Comparison of ENCODE assay signal across 12 cellular contexts in genomic region chr10:6228010-6228511, GRCh38. TPM values are rescaled to one million over a fixed set of nuclear protein-coding genes. Genes with fewer than 3 reads are reported as not detected.
DNase-seq lines count a peak whose midpoint lies in the region; ATAC-seq and TF ChIP-seq lines count a peak whose summit lies in the region.
"Had no signal": no experiment of that assay in that cellular context is flagged by ENCODE, and none has a peak within 500 bp of the region (broad histone marks: within the 10 kb centered on the region; RNA-seq: fewer than 3 reads in every experiment).

No MANE protein-coding gene starts in this region.

- DNase-seq in EL (peak; percentile 65), fibroblast of pulmonary artery (ENCODE audit: low read depth) (peak; percentile 83), putamen (ENCODE audit: low spot score) (peak; percentile 65)
- DNase-seq in naive thymus-derived CD8-positive, alpha-beta T cell, result no peak
- DNase-seq: activated gamma-delta T cell treated with Interleukin-2 at 50 U/mL for 16 hours, Caco-2, NCI-H1105 treated with DMSO at 0.1 percent for 48 hours had no signal

- peaks cover 0 to 77% (median 14%) of the 10 kb centered on the region in 3 donors for H3K36me3 Mint-ChIP-seq in naive thymus-derived CD8-positive, alpha-beta T cell

- H3K27me3 Mint-ChIP-seq in naive thymus-derived CD8-positive, alpha-beta T cell, result no peaks in the 10 kb centered on the region

- H3K9me3 Mint-ChIP-seq in naive thymus-derived CD8-positive, alpha-beta T cell, result no peaks in the 10 kb centered on the region

- H3K4me1 Mint-ChIP-seq in naive thymus-derived CD8-positive, alpha-beta T cell, result peaks cover 2 to 26% (median 11%) of the 10 kb centered on the region in 4 donors

- TF ChIP-seq CTCF in VCaP (conservative IDR thresholded peaks at IDR 0.05), result no peak
- no peak for TF ChIP-seq CTCF in fibroblast of pulmonary artery (IDR thresholded peaks at IDR 0.05; ENCODE audit: low read length, missing control alignments)

- H3K27ac Mint-ChIP-seq in naive thymus-derived CD8-positive, alpha-beta T cell, result peak overlapping the region in 4 of 10 donors; percentile 24 to 52 (median 38)

- no peak for ATAC-seq in HG03045 (IDR thresholded peaks at IDR 0.05; ENCODE audit: unreplicated experiment)
- ATAC-seq in naive thymus-derived CD8-positive, alpha-beta T cell, result no peak
- ATAC-seq in esophagus mucosa, result no peak
- ATAC-seq: Panc1 had no signal

- POLR2A ChIA-PET in naive thymus-derived CD8-positive, alpha-beta T cell (lab: Charles Lee), result interaction anchor here (1.0 kb wide), 1 partner anchor 71 kb away, joined by 7 read pairs; no protein-coding TSS in a partner anchor

- H3K27ac ChIP-seq in VCaP, result peak overlapping the region; percentile 83
- H3K27ac ChIP-seq: right lobe of liver had no signal

- H3K4me3 Mint-ChIP-seq in naive thymus-derived CD8-positive, alpha-beta T cell, result peak overlapping the region in 1 of 10 donors; percentile 35

- peak overlapping the region; percentile 14 for H3K4me3 ChIP-seq in fibroblast of pulmonary artery (replicated peaks; ENCODE audit: low read depth, low read length)
- H3K4me3 ChIP-seq: right lobe of liver had no signal

RNA-seq across cellular contexts. Expression of gene PFKFB3, which starts 25.3 kb away (rescaled TPM):
- 10 to 100 TPM; 75.0 to 79.4 TPM for total RNA-seq in naive thymus-derived CD8-positive, alpha-beta T cell
- polyA plus RNA-seq in naive thymus-derived CD8-positive, alpha-beta T cell, result 1 to 10 TPM; 1.6 to 7.1 (median 4.8) TPM
- total RNA-seq in esophagus mucosa, result 48.2 TPM

Comparison
In these comparisons a context has a peak if more than half of its experiments do, and no peak if none do; other contexts are left out.
1. DNase-seq: peak in EL (single experiment), fibroblast of pulmonary artery (single experiment) and putamen (single experiment); none in naive thymus-derived CD8-positive, alpha-beta T cell (0 of 10).